Comparison of ENCODE assay signal across 8 cellular contexts in the genomic region with DNA sequence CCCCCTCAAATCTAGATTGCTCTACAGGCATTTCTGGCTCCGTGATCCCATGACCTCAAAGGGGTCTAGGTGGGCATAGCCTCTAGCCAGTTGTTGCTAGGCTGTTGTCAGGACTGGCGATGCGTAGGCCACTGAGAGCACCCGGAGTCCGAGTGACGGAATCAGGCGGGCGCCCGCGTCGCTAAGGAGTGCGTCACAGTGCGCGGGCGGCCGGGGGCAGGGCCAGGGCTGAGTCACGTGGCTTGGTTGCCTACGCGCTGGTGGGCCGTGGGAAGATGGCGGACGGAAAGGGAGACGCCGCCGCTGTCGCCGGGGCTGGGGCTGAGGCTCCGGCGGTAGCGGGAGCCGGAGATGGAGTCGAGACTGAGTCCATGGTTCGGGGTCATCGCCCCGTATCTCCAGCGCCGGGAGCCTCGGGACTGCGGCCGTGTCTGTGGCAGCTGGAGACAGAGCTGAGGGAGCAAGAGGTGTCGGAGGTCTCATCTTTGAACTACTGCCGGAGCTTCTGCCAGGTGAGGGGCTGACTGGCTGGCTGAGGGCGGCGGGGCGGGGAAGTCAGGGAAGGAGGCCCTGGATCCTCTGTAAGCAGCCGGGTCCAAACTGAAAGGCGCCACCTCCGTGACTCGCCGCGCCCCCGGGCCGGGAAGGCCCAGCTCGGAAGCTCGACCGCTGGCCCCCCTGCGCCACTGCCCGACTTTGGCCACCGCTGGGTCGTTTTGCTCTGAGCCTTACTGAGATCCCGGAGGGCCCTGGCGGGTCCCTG. TPM values are rescaled to one million over a fixed set of nuclear protein-coding genes. Genes with fewer than 3 reads are reported as not detected.
A peak's percentile ranks its signal among the peaks of the same experiment; 100 is the strongest.
DNase-seq lines count a peak whose midpoint lies in the region; ATAC-seq and TF ChIP-seq lines count a peak whose summit lies in the region.

A gene with protein sequence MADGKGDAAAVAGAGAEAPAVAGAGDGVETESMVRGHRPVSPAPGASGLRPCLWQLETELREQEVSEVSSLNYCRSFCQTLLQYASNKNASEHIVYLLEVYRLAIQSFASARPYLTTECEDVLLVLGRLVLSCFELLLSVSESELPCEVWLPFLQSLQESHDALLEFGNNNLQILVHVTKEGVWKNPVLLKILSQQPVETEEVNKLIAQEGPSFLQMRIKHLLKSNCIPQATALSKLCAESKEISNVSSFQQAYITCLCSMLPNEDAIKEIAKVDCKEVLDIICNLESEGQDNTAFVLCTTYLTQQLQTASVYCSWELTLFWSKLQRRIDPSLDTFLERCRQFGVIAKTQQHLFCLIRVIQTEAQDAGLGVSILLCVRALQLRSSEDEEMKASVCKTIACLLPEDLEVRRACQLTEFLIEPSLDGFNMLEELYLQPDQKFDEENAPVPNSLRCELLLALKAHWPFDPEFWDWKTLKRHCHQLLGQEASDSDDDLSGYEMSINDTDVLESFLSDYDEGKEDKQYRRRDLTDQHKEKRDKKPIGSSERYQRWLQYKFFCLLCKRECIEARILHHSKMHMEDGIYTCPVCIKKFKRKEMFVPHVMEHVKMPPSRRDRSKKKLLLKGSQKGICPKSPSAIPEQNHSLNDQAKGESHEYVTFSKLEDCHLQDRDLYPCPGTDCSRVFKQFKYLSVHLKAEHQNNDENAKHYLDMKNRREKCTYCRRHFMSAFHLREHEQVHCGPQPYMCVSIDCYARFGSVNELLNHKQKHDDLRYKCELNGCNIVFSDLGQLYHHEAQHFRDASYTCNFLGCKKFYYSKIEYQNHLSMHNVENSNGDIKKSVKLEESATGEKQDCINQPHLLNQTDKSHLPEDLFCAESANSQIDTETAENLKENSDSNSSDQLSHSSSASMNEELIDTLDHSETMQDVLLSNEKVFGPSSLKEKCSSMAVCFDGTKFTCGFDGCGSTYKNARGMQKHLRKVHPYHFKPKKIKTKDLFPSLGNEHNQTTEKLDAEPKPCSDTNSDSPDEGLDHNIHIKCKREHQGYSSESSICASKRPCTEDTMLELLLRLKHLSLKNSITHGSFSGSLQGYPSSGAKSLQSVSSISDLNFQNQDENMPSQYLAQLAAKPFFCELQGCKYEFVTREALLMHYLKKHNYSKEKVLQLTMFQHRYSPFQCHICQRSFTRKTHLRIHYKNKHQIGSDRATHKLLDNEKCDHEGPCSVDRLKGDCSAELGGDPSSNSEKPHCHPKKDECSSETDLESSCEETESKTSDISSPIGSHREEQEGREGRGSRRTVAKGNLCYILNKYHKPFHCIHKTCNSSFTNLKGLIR (N-terminal part only) (plus strand): TSS at position 263 of the 763 bp plus-strand sequence. CDS start 13 bp downstream, at position 276.

- H3K9me3 ChIP-seq in KOPT-K1 (ENCODE audit: insufficient read depth, low read length, poor library complexity, severe bottlenecking) (no peaks in the 10 kb centered on the region), Peyer's patch (no peaks in the 10 kb centered on the region), esophagus muscularis mucosa (no peaks in the 10 kb centered on the region), muscle layer of duodenum (ENCODE audit: control insufficient read depth in 1 of 2, low read length in 2 of 2) (no peaks in the 10 kb centered on the region)

- H3K9me3 Mint-ChIP-seq in activated T-cell treated with anti-CD3 and anti-CD28 coated beads, Interleukin-2, amount 50 U/mL, for 4 hours, result no peaks in the 10 kb centered on the region

- H3K4me1 ChIP-seq in Peyer's patch (peaks cover 0 to 22% (median 4%) of the 10 kb centered on the region in 4 donors), esophagus muscularis mucosa (peaks cover 35 to 47% (median 44%) of the 10 kb centered on the region in 4 donors), muscle layer of duodenum (ENCODE audit: control insufficient read depth in 1 of 2, insufficient read depth in 2 of 2, low read length in 2 of 2) (peaks cover 12 to 30% of the 10 kb centered on the region in 2 donors)

- 2% methylated on average over 22 of the region's 62 CpGs for WGBS in esophagus muscularis mucosa

- peak within 1 kb of the TSS; percentile 71 for H3K27ac ChIP-seq in KOPT-K1 (ENCODE audit: low read depth, low read length, poor library complexity, severe bottlenecking)
- H3K27ac ChIP-seq in Peyer's patch, result peak within 1 kb of the TSS; percentile 84 to 92 (median 89)
- peak within 1 kb of the TSS; percentile 93 to 98 (median 96) for H3K27ac ChIP-seq in esophagus muscularis mucosa (replicated peaks in 1 of 4)
- H3K27ac ChIP-seq in muscle layer of duodenum (ENCODE audit: low read length), result peak within 1 kb of the TSS; percentile 92

- H3K4me3 Mint-ChIP-seq in activated T-cell treated with anti-CD3 and anti-CD28 coated beads, Interleukin-2, amount 50 U/mL, for 4 hours, result no peak within 1 kb of the TSS

- no peaks in the 10 kb centered on the region; the same call in 1 of the 2 replicates for H3K36me3 ChIP-seq in KOPT-K1 (ENCODE audit: insufficient read depth, low read length)
- no peaks in the 10 kb centered on the region for H3K36me3 ChIP-seq in Peyer's patch
- no peaks in the 10 kb centered on the region for H3K36me3 ChIP-seq in esophagus muscularis mucosa
- H3K36me3 ChIP-seq in muscle layer of duodenum (ENCODE audit: control insufficient read depth in 1 of 2, insufficient read depth in 2 of 2, low read length in 2 of 2), result peaks cover 0 to 8% of the 10 kb centered on the region in 2 donors

- TF ChIP-seq POLR2A in Peyer's patch (IDR thresholded peaks at IDR 0.05) (peak; percentile 75 to 84), esophagus muscularis mucosa (IDR thresholded peaks at IDR 0.05; ENCODE audit: low read depth) (peak; percentile 87)

- ATAC-seq in GM21737 (IDR thresholded peaks at IDR 0.05; ENCODE audit: unreplicated experiment), result peak; percentile 91
- peak; percentile 88 to 90 for ATAC-seq in activated T-cell treated with anti-CD3 and anti-CD28 coated beads, Interleukin-2, amount 50 U/mL, for 4 hours

- DNase-seq in DMS53 (lab: John Stamatoyannopoulos, UW) (peak; percentile 98), Peyer's patch (peak; percentile 94 to 97 (median 97)), esophagus muscularis mucosa (ENCODE audit: extremely low spot score) (peak; percentile 99)
- DNase-seq in activated T-cell treated with anti-CD3 and anti-CD28 coated beads, Interleukin-2, amount 50 U/mL, for 4 hours, result peak; percentile 96
- DNase-seq in stimulated activated CD8-positive, alpha-beta memory T cell treated with anti-CD3 and anti-CD28 coated beads, Interleukin-7, amount 100 ng/mL, for 24 hours (ENCODE audit: low read depth), result peak; percentile 91

- TF ChIP-seq CTCF in Peyer's patch (IDR thresholded peaks at IDR 0.05) (no peak), esophagus muscularis mucosa (IDR thresholded peaks at IDR 0.05) (peak in 1 of 3 experiments; percentile 27)

- no peaks in the 10 kb centered on the region for H3K27me3 ChIP-seq in Peyer's patch
- no peaks in the 10 kb centered on the region for H3K27me3 ChIP-seq in esophagus muscularis mucosa
- no peaks in the 10 kb centered on the region for H3K27me3 ChIP-seq in muscle layer of duodenum (ENCODE audit: low read depth, low read length)

- no peaks in the 10 kb centered on the region for H3K36me3 Mint-ChIP-seq in activated T-cell treated with anti-CD3 and anti-CD28 coated beads, Interleukin-2, amount 50 U/mL, for 4 hours (ENCODE audit: insufficient read depth)

- peak; percentile 27 for TF ChIP-seq EP300 in esophagus muscularis mucosa (IDR thresholded peaks at IDR 0.05)

- peaks cover 6% of the 10 kb centered on the region for H3K4me1 Mint-ChIP-seq in activated T-cell treated with anti-CD3 and anti-CD28 coated beads, Interleukin-2, amount 50 U/mL, for 4 hours (ENCODE audit: low read depth)

- H3K4me3 ChIP-seq in Peyer's patch (peak within 1 kb of the TSS; percentile 76 to 92 (median 84)), esophagus muscularis mucosa (peak within 1 kb of the TSS; percentile 73 to 92 (median 86)), muscle layer of duodenum (ENCODE audit: low read depth in 1 of 2, low read length in 2 of 2) (peak within 1 kb of the TSS; percentile 91 to 97)

- intact Hi-C loops in esophagus muscularis mucosa (cut with DNase I), result loop anchor here (5.0 kb wide), 2 partner anchors 96 to 156 kb away; partner anchors contain the start of genes COL9A2 and ZMPSTE24

- H3K27me3 Mint-ChIP-seq in activated T-cell treated with anti-CD3 and anti-CD28 coated beads, Interleukin-2, amount 50 U/mL, for 4 hours (ENCODE audit: low read depth), result no peaks in the 10 kb centered on the region

RNA-seq across cellular contexts. Expression of the gene that starts here (rescaled TPM):
- total RNA-seq in Peyer's patch, result 10 to 100 TPM; 10.5 to 15.8 (median 13.4) TPM
- total RNA-seq in activated T-cell treated with anti-CD3 and anti-CD28 coated beads, Interleukin-2, amount 50 U/mL, for 4 hours, result 10 to 100 TPM in 2 of 3 donors, 1 to 10 TPM in 1; 9.0 to 12.3 (median 11.0) TPM
- total RNA-seq in esophagus muscularis mucosa, result 10 to 100 TPM; 15.1 to 23.7 (median 21.2) TPM

Comparison
In these comparisons a context has a peak if more than half of its experiments do, and no peak if none do; other contexts are left out.
1. Peak in every context shown above with its lines: DNase-seq, ATAC-seq, H3K4me3 ChIP-seq and H3K27ac ChIP-seq.